ENCODE assay signal across 1 cellular context in the genomic region with DNA sequence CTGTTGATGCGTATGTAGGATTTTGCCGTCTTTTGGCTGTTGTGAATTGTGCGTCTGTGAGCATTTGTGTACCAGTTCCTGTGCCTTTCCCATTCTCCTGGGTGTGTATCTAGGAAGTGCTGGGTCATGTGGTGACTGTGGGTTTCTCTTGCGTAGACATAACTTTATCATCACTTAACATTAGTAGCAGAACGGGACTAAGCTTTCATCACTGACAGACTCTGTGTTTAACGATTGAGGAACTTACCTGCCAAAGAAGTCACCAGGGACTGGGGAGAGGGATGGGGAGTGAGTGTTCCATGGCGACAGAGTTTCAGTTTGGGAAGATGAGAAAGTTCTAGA.
TF ChIP-seq lines count a peak whose summit lies in the region.

No MANE protein-coding gene starts in this region.

TF ChIP-seq in K562, 482 proteins besides CTCF, POLR2A, EP300 and RAD21 (continued from another document):
- TF ChIP-seq, protein P1, sequence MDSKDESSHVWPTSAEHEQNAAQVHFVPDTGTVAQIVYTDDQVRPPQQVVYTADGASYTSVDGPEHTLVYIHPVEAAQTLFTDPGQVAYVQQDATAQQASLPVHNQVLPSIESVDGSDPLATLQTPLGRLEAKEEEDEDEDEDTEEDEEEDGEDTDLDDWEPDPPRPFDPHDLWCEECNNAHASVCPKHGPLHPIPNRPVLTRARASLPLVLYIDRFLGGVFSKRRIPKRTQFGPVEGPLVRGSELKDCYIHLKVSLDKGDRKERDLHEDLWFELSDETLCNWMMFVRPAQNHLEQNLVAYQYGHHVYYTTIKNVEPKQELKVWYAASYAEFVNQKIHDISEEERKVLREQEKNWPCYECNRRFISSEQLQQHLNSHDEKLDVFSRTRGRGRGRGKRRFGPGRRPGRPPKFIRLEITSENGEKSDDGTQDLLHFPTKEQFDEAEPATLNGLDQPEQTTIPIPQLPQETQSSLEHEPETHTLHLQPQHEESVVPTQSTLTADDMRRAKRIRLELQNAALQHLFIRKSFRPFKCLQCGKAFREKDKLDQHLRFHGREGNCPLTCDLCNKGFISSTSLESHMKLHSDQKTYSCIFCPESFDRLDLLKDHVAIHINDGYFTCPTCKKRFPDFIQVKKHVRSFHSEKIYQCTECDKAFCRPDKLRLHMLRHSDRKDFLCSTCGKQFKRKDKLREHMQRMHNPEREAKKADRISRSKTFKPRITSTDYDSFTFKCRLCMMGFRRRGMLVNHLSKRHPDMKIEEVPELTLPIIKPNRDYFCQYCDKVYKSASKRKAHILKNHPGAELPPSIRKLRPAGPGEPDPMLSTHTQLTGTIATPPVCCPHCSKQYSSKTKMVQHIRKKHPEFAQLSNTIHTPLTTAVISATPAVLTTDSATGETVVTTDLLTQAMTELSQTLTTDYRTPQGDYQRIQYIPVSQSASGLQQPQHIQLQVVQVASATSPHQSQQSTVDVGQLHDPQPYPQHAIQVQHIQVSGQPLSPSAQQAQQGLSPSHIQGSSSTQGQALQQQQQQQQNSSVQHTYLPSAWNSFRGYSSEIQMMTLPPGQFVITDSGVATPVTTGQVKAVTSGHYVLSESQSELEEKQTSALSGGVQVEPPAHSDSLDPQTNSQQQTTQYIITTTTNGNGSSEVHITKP (IDR thresholded peaks at IDR 0.05; ENCODE audit: partially characterized antibody), result no peak
- TF ChIP-seq, protein P2, sequence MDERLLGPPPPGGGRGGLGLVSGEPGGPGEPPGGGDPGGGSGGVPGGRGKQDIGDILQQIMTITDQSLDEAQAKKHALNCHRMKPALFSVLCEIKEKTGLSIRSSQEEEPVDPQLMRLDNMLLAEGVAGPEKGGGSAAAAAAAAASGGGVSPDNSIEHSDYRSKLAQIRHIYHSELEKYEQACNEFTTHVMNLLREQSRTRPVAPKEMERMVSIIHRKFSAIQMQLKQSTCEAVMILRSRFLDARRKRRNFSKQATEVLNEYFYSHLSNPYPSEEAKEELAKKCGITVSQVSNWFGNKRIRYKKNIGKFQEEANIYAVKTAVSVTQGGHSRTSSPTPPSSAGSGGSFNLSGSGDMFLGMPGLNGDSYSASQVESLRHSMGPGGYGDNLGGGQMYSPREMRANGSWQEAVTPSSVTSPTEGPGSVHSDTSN (CRISPR knock-in tag; IDR thresholded peaks at IDR 0.05; ENCODE audit: low read depth), result no peak
- TF ChIP-seq, protein P2 (tag; conservative IDR thresholded peaks at IDR 0.05; ENCODE audit: low read depth), result 0 out of 2 replicates have a peak, but pooled peaks have one; percentile 45
- TF ChIP-seq NFIC (IDR thresholded peaks at IDR 0.05) (no peak), ZNF561 (CRISPR knock-in tag; conservative IDR thresholded peaks at IDR 0.05) (no peak), ZNF57 (CRISPR knock-in tag; IDR thresholded peaks at IDR 0.05) (no peak), ZNF764 (CRISPR knock-in tag; IDR thresholded peaks at IDR 0.05; ENCODE audit: low read depth) (no peak), HDAC1 (IDR thresholded peaks at IDR 0.05) (peak in 1 of 2 experiments; percentile 64; a peak in 2 of 4 replicates), RHOXF2B (CRISPR knock-in tag; conservative IDR thresholded peaks at IDR 0.05) (no peak), ZNF347 (CRISPR knock-in tag; IDR thresholded peaks at IDR 0.05; ENCODE audit: low read depth) (no peak), SP1 (CRISPR knock-in tag; IDR thresholded peaks at IDR 0.05) (peak; percentile 29; the same call in 1 of the 2 replicates), ZNF124 (CRISPR knock-in tag; IDR thresholded peaks at IDR 0.05) (no peak), C11orf30 (IDR thresholded peaks at IDR 0.05; ENCODE audit: low read depth) (peak; percentile 86), KDM1A (IDR thresholded peaks at IDR 0.05) (no peak; a peak in 1 of 4 replicates), NR2F6 (CRISPR knock-in tag; IDR thresholded peaks at IDR 0.05) (no peak), SRSF9 (IDR thresholded peaks at IDR 0.05; ENCODE audit: borderline replicate concordance, low read depth, low read length) (no peak), MBD2 (IDR thresholded peaks at IDR 0.05; ENCODE audit: borderline replicate concordance, low read depth) (no peak), NFE2 (IDR thresholded peaks at IDR 0.05; ENCODE audit: low read depth) (peak; percentile 84)
- TF ChIP-seq, protein P3, sequence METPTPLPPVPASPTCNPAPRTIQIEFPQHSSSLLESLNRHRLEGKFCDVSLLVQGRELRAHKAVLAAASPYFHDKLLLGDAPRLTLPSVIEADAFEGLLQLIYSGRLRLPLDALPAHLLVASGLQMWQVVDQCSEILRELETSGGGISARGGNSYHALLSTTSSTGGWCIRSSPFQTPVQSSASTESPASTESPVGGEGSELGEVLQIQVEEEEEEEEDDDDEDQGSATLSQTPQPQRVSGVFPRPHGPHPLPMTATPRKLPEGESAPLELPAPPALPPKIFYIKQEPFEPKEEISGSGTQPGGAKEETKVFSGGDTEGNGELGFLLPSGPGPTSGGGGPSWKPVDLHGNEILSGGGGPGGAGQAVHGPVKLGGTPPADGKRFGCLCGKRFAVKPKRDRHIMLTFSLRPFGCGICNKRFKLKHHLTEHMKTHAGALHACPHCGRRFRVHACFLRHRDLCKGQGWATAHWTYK (CRISPR knock-in tag; IDR thresholded peaks at IDR 0.05), result no peak
- TF ChIP-seq, protein P4, sequence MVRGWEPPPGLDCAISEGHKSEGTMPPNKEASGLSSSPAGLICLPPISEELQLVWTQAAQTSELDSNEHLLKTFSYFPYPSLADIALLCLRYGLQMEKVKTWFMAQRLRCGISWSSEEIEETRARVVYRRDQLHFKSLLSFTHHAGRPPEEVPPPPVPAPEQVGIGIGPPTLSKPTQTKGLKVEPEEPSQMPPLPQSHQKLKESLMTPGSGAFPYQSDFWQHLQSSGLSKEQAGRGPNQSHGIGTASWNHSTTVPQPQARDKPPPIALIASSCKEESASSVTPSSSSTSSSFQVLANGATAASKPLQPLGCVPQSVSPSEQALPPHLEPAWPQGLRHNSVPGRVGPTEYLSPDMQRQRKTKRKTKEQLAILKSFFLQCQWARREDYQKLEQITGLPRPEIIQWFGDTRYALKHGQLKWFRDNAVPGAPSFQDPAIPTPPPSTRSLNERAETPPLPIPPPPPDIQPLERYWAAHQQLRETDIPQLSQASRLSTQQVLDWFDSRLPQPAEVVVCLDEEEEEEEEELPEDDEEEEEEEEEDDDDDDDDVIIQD (CRISPR knock-in tag; IDR thresholded peaks at IDR 0.05), result no peak
- TF ChIP-seq, protein P5, sequence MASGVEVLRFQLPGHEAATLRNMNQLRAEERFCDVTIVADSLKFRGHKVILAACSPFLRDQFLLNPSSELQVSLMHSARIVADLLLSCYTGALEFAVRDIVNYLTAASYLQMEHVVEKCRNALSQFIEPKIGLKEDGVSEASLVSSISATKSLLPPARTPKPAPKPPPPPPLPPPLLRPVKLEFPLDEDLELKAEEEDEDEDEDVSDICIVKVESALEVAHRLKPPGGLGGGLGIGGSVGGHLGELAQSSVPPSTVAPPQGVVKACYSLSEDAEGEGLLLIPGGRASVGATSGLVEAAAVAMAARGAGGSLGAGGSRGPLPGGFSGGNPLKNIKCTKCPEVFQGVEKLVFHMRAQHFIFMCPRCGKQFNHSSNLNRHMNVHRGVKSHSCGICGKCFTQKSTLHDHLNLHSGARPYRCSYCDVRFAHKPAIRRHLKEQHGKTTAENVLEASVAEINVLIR (CRISPR knock-in tag; IDR thresholded peaks at IDR 0.05), result peak; percentile 47; the same call in 1 of the 2 replicates
